ENCODE assay signal across 14 cellular contexts in genomic region chr3:132255041-132255745, GRCh38.
DNase-seq lines count a peak whose midpoint lies in the region; ATAC-seq and TF ChIP-seq lines count a peak whose summit lies in the region.
"Had no signal": no experiment of that assay in that cellular context is flagged by ENCODE, and none has a peak within 500 bp of the region (broad histone marks: within the 10 kb centered on the region; RNA-seq: fewer than 3 reads in every experiment).

No MANE protein-coding gene starts in this region.

- H3K27me3 Mint-ChIP-seq in HFFc6 (ENCODE audit: insufficient read depth): peaks cover 9% of the 10 kb centered on the region; the same call in 1 of the 2 replicates
- H3K27me3 Mint-ChIP-seq: activated naive CD8-positive, alpha-beta T cell had no signal

- no peaks in the 10 kb centered on the region for H3K9me3 ChIP-seq in AG04450 (ENCODE audit: control insufficient read depth, insufficient read depth, low read length)
- H3K9me3 ChIP-seq in left lung: no peaks in the 10 kb centered on the region
- no peaks in the 10 kb centered on the region for H3K9me3 ChIP-seq in mucosa of descending colon

- intact Hi-C loops in left lung (cut with DNase I) (loop anchor here in 1 of 2 donors (5.0 kb wide), 1 partner anchor 87 kb away; no protein-coding TSS in a partner anchor), mucosa of descending colon (cut with DNase I, micrococcal nuclease) (loop anchor here in 1 of 2 donors (10.0 kb wide), 1 partner anchor 90 kb away; no protein-coding TSS in a partner anchor)

- H3K36me3 Mint-ChIP-seq in HFFc6 (ENCODE audit: low read depth): no peaks in the 10 kb centered on the region
- no peaks in the 10 kb centered on the region for H3K36me3 Mint-ChIP-seq in activated naive CD4-positive, alpha-beta T cell treated with anti-CD3 and anti-CD28 coated beads, Interleukin-2, amount 50 U/mL, for 72 hours
- H3K36me3 Mint-ChIP-seq: activated naive CD8-positive, alpha-beta T cell; mesothelial cell of epicardium had no signal

- H3K27ac ChIP-seq in AG04450 (ENCODE audit: low read depth, low read length) (peak overlapping the region; percentile 39), brain microvascular endothelial cell (no peak overlapping the region), left lung (no peak overlapping the region)
- H3K27ac ChIP-seq: HL-60 had no signal

- H3K27ac Mint-ChIP-seq in HFFc6: no peak overlapping the region; the same call in 1 of the 2 replicates
- no peak overlapping the region for H3K27ac Mint-ChIP-seq in activated naive CD4-positive, alpha-beta T cell treated with anti-CD3 and anti-CD28 coated beads, Interleukin-2, amount 50 U/mL, for 72 hours
- H3K27ac Mint-ChIP-seq: activated naive CD8-positive, alpha-beta T cell; mesothelial cell of epicardium had no signal

- TF ChIP-seq CTCF in AG04450 (IDR thresholded peaks at IDR 0.05; ENCODE audit: low read depth, low read length) (no peak), HFFc6 (IDR thresholded peaks at IDR 0.05) (no peak), brain microvascular endothelial cell (IDR thresholded peaks at IDR 0.05; ENCODE audit: low read depth, low read length, missing control alignments) (no peak), left lung (IDR thresholded peaks at IDR 0.05) (no peak), mucosa of descending colon (IDR thresholded peaks at IDR 0.05) (no peak)

- POLR2A ChIA-PET in AG04450 (lab: Yijun Ruan, JAX): no interaction called here

- no peaks in the 10 kb centered on the region for H3K27me3 ChIP-seq in AG04450 (ENCODE audit: control insufficient read depth, insufficient read depth, low read length)
- H3K27me3 ChIP-seq in brain microvascular endothelial cell (replicated peaks): no peaks in the 10 kb centered on the region
- no peaks in the 10 kb centered on the region for H3K27me3 ChIP-seq in left lung

- H3K9me3 Mint-ChIP-seq in HFFc6: no peaks in the 10 kb centered on the region
- H3K9me3 Mint-ChIP-seq in activated naive CD4-positive, alpha-beta T cell treated with anti-CD3 and anti-CD28 coated beads, Interleukin-2, amount 50 U/mL, for 72 hours: no peaks in the 10 kb centered on the region
- H3K9me3 Mint-ChIP-seq: mesothelial cell of epicardium had no signal

- no peak overlapping the region for H3K4me3 ChIP-seq in AG04450 (ENCODE audit: low read depth, low read length)
- no peak overlapping the region for H3K4me3 ChIP-seq in brain microvascular endothelial cell (ENCODE audit: low read depth, low read length)
- no peak overlapping the region for H3K4me3 ChIP-seq in left lung
- H3K4me3 ChIP-seq in mucosa of descending colon: no peak overlapping the region

- H3K4me1 ChIP-seq in left lung (peaks cover 4 to 6% of the 10 kb centered on the region in 2 donors), mucosa of descending colon (ENCODE audit: low read depth) (no peaks in the 10 kb centered on the region)

- ATAC-seq in left lung (peak; percentile 61), mucosa of descending colon (no peak)
- ATAC-seq in activated naive CD4-positive, alpha-beta T cell treated with anti-CD3 and anti-CD28 coated beads, Interleukin-2, amount 50 U/mL, for 72 hours: no peak

- in situ Hi-C loops in brain microvascular endothelial cell (cut with HindIII; ENCODE audit: low pct_ligation_motif_present, low sequenced_read_pairs): no loop called here

- H3K4me1 Mint-ChIP-seq in HFFc6 (ENCODE audit: low read depth): peaks cover 16% of the 10 kb centered on the region

- DNase-seq in AG04450 (ENCODE audit: low read depth, low spot score) (peak; percentile 55), HFFc6 (peak; percentile 51), brain microvascular endothelial cell (peak; percentile 57), left lung (no peak), mucosa of descending colon (no peak), NCI-H2227 treated with DMSO at 0.1 percent for 48 hours (lab: John Stamatoyannopoulos, UW) (no peak), NCI-H1417 treated with DMSO at 0.1 percent for 48 hours (lab: John Stamatoyannopoulos, UW) (no peak)
- no peak for DNase-seq in activated naive CD4-positive, alpha-beta T cell treated with anti-CD3 and anti-CD28 coated beads, Interleukin-2, amount 50 U/mL, for 72 hours (ENCODE audit: low spot score in 2 of 2)
- DNase-seq: activated CD4-positive, alpha-beta T cell treated with anti-CD3 and anti-CD28 coated beads for 4 hours; NCI-H187; SHP77 treated with DMSO at 0.1 percent for 48 hours had no signal

- H3K36me3 ChIP-seq in brain microvascular endothelial cell (replicated peaks): no peaks in the 10 kb centered on the region
- H3K36me3 ChIP-seq in left lung: no peaks in the 10 kb centered on the region
- H3K36me3 ChIP-seq in mucosa of descending colon (ENCODE audit: low read depth): no peaks in the 10 kb centered on the region

- CTCF ChIA-PET in AG04450 (lab: Charles Lee): interaction anchor here (0.7 to 6.9 kb wide), 8 partner anchors 9 to 216 kb away, joined by 3 to 165 read pairs (median 3); no protein-coding TSS in a partner anchor

- no peak overlapping the region for H3K4me3 Mint-ChIP-seq in HFFc6
- H3K4me3 Mint-ChIP-seq: activated naive CD8-positive, alpha-beta T cell; mesothelial cell of epicardium had no signal

Comparison
In these comparisons a context has a peak if more than half of its experiments do, and no peak if none do; other contexts are left out.
1. DNase-seq: peak in AG04450 (single experiment), HFFc6 (single experiment) and brain microvascular endothelial cell (single experiment); none in left lung (0 of 2), activated naive CD4-positive, alpha-beta T cell treated with anti-CD3 and anti-CD28 coated beads, Interleukin-2, amount 50 U/mL, for 72 hours (0 of 2), mucosa of descending colon (0 of 3), NCI-H2227 treated with DMSO at 0.1 percent for 48 hours (single experiment) and NCI-H1417 treated with DMSO at 0.1 percent for 48 hours (single experiment).